Comparison of ENCODE assay signal across 8 cellular contexts in genomic region chr1:156499194-156499702, GRCh38.
DNase-seq lines count a peak whose midpoint lies in the region; ATAC-seq and TF ChIP-seq lines count a peak whose summit lies in the region.

No MANE protein-coding gene starts in this region.

- H3K9ac ChIP-seq in DND-41 (ENCODE audit: low read depth, low read length) = peak overlapping the region; percentile 96
- peak overlapping the region; percentile 90 for H3K9ac ChIP-seq in OCI-LY1 (ENCODE audit: low read length)
- peak overlapping the region; percentile 79 for H3K9ac ChIP-seq in endocrine pancreas (ENCODE audit: control insufficient read depth, insufficient read depth, low read length)

- H3K4me2 ChIP-seq in DND-41 (ENCODE audit: insufficient read depth, low read length) (peak overlapping the region; percentile 84), OCI-LY1 (ENCODE audit: low read length) (peak overlapping the region; percentile 97)

- H4K20me1 ChIP-seq in DND-41 (ENCODE audit: insufficient read depth, low read length) = peaks cover 52% of the 10 kb centered on the region
- H4K20me1 ChIP-seq in OCI-LY1 (ENCODE audit: insufficient read depth, low read length) = no peaks in the 10 kb centered on the region

- H3K9me2 ChIP-seq in OCI-LY1 (ENCODE audit: low read depth, low read length) = no peaks in the 10 kb centered on the region

- H3K36me3 ChIP-seq in DND-41 (ENCODE audit: insufficient read depth, low read length) (peaks cover 29% of the 10 kb centered on the region), OCI-LY1 (ENCODE audit: insufficient read depth, low read length) (peaks cover 9% of the 10 kb centered on the region; the same call in 1 of the 2 replicates), endocrine pancreas (ENCODE audit: control insufficient read depth, insufficient read depth, low read length) (no peaks in the 10 kb centered on the region), neutrophil (peaks cover 8% of the 10 kb centered on the region)

- H3K27ac ChIP-seq in DND-41 (ENCODE audit: low read length) (peak overlapping the region; percentile 55), OCI-LY1 (ENCODE audit: low read depth, low read length, poor library complexity, severe bottlenecking) (peak overlapping the region; percentile 100), neutrophil (peak overlapping the region; percentile 100)

- TF ChIP-seq CTCF in DND-41 (IDR thresholded peaks at IDR 0.05; ENCODE audit: borderline replicate concordance, extremely low read depth, low read length, poor library complexity, severe bottlenecking) (no peak), OCI-LY1 (IDR thresholded peaks at IDR 0.05; ENCODE audit: low read length) (no peak), neutrophil (IDR thresholded peaks at IDR 0.05) (no peak)

- ATAC-seq in DND-41 (ENCODE audit: insufficient read depth, low read depth) = no peak
- ATAC-seq in GM21723 (IDR thresholded peaks at IDR 0.05; ENCODE audit: unreplicated experiment) = no peak
- ATAC-seq in HG03135 (IDR thresholded peaks at IDR 0.05; ENCODE audit: unreplicated experiment) = no peak

- H2AFZ ChIP-seq in DND-41 (ENCODE audit: low read depth, low read length) (no peak overlapping the region), OCI-LY1 (ENCODE audit: low read length) (no peak overlapping the region)

- DNase-seq in DND-41 (no peak), NCI-H345 (lab: John Stamatoyannopoulos, UW) (no peak), cerebellar nuclear complex (lab: John Stamatoyannopoulos, UW) (no peak)

- H3F3A ChIP-seq in OCI-LY1 (ENCODE audit: insufficient read depth, low read length) = peaks cover 2% of the 10 kb centered on the region; the same call in 1 of the 2 replicates

- no peaks in the 10 kb centered on the region for H3K9me3 ChIP-seq in DND-41 (ENCODE audit: insufficient read depth, low read length, severe bottlenecking)
- H3K9me3 ChIP-seq in OCI-LY1 (ENCODE audit: low read length) = no peaks in the 10 kb centered on the region
- no peaks in the 10 kb centered on the region for H3K9me3 ChIP-seq in endocrine pancreas (ENCODE audit: control insufficient read depth, low read length)
- H3K9me3 ChIP-seq in neutrophil = no peaks in the 10 kb centered on the region

- H3K27me3 ChIP-seq in DND-41 (ENCODE audit: insufficient read depth, low read length, poor library complexity) (no peaks in the 10 kb centered on the region), OCI-LY1 (ENCODE audit: insufficient read depth, low read length) (no peaks in the 10 kb centered on the region), endocrine pancreas (ENCODE audit: control insufficient read depth, insufficient read depth, low read length) (no peaks in the 10 kb centered on the region), neutrophil (no peaks in the 10 kb centered on the region)

- peaks cover 60% of the 10 kb centered on the region for H3K4me1 ChIP-seq in DND-41 (ENCODE audit: insufficient read depth, low read length)
- H3K4me1 ChIP-seq in OCI-LY1 (ENCODE audit: insufficient read depth, low read length, severe bottlenecking) = peaks cover 83% of the 10 kb centered on the region
- peaks cover 6% of the 10 kb centered on the region for H3K4me1 ChIP-seq in endocrine pancreas (ENCODE audit: control insufficient read depth, insufficient read depth, low read length)
- H3K4me1 ChIP-seq in neutrophil (ENCODE audit: control insufficient read depth in 1 of 2, insufficient read depth in 1 of 2, low read depth in 1 of 2, low read length in 1 of 2) = peaks cover 49 to 68% of the 10 kb centered on the region in 2 experiments

- peak overlapping the region; percentile 44 to 85; a peak in 3 of 4 replicates for H3K4me3 ChIP-seq in DND-41 (ENCODE audit: low read depth in 1 of 2, low read length in 2 of 2)
- H3K4me3 ChIP-seq in OCI-LY1 (ENCODE audit: low read depth, low read length, poor library complexity, severe bottlenecking) = peak overlapping the region; percentile 94
- peak overlapping the region; percentile 41 for H3K4me3 ChIP-seq in endocrine pancreas (ENCODE audit: control insufficient read depth, insufficient read depth, low read length)
- H3K4me3 ChIP-seq in neutrophil (ENCODE audit: low read depth in 1 of 2, low read length in 1 of 2) = peak overlapping the region; percentile 91 to 96

- H3K79me2 ChIP-seq in DND-41 (ENCODE audit: insufficient read depth, low read length) (peaks cover 72% of the 10 kb centered on the region), OCI-LY1 (ENCODE audit: insufficient read depth, low read length) (peaks cover 56% of the 10 kb centered on the region)

Comparison
In these comparisons a context has a peak if more than half of its experiments do, and no peak if none do; other contexts are left out.
1. H3K4me3 ChIP-seq: peak in every context shown above with its lines; median percentile 94 in OCI-LY1; 94 in neutrophil; 64 in DND-41; 41 in endocrine pancreas.